Comparison of ENCODE assay signal across 21 cellular contexts in the genomic region with DNA sequence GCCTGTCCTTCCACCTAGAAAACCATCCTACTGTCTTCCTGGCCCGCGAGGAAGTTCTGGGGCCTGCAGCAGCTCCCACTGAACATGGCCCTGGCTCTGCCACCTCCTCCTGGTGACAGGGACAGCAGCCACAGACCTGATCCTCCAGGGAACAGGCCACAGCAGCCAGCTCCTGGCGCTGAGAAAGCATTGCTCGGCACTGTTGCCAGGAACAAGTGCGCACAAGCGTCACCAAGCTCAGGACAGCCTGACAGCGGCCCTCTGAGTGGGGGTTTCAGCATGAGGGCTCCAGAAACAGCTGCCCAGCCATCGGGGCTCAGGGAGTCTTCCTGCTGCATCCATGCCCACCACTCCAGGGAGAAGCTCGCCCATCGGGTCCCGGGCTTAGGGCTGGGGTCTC.
"Had no signal": no experiment of that assay in that cellular context is flagged by ENCODE, and none has a peak within 500 bp of the region (broad histone marks: within the 10 kb centered on the region; RNA-seq: fewer than 3 reads in every experiment).

No MANE protein-coding gene starts in this region.

- H3K9me3 ChIP-seq: left lung, pancreas, right lobe of liver, testis, uterus had no signal

- H3K4me1 ChIP-seq: left lung, pancreas, uterus had no signal

- DNase-seq: activated CD4-positive, alpha-beta T cell treated with anti-CD3 and anti-CD28 coated beads for 1 hour; activated CD4-positive, alpha-beta T cell treated with anti-CD3 and anti-CD28 coated beads, Interleukin-2, amount 50 U/mL, for 1 hour; activated CD8-positive, alpha-beta memory T cell treated with anti-CD3 and anti-CD28 coated beads for 24 hours; activated CD8-positive, alpha-beta memory T cell treated with anti-CD3 and anti-CD28 coated beads, Interleukin-2, amount 50 U/mL, for 4 hours; activated T-cell treated with anti-CD3 and anti-CD28 coated beads, Interleukin-2, amount 50 U/mL, for 24 hours; effector CD4-positive, alpha-beta T cell; immature natural killer cell; left lung; mesenchymal stem cell; right lobe of liver; stimulated activated CD4-positive, alpha-beta T cell treated with anti-CD3 and anti-CD28 coated beads, Interleukin-1b, Interleukin-23, amount 100 ng/mL, for 48 hours; T-helper 9 cell; testis; trophoblast cell; uterus had no signal

- H3K4me3 ChIP-seq: hepatocyte, left lung, pancreas, right lobe of liver, skin epidermis, testis, uterus had no signal

- ATAC-seq: activated naive CD4-positive, alpha-beta T cell treated with anti-CD3 and anti-CD28 coated beads, Interleukin-2, amount 50 U/mL, for 72 hours; activated T-helper 17 cell treated with anti-CD3 and anti-CD28 coated beads, Interleukin-2, amount 50 U/mL, for 72 hours; left lung; right lobe of liver had no signal

- H3K27me3 ChIP-seq: hepatocyte, left lung, pancreas, right lobe of liver, testis, uterus had no signal

- H2AFZ ChIP-seq: hepatocyte had no signal

- H3K27ac ChIP-seq: hepatocyte, left lung, pancreas, right lobe of liver, skin epidermis, testis, uterus had no signal

- FAIRE-seq: endometrium, pancreas had no signal

- H3K4me2 ChIP-seq: hepatocyte had no signal

- H3K36me3 ChIP-seq: uterus had no signal
